ENCODE assay signal across 1 cellular context in genomic region chr10:101032637-101033201, GRCh38.
TF ChIP-seq lines count a peak whose summit lies in the region.

No MANE protein-coding gene starts in this region.

TF ChIP-seq in HepG2, 621 proteins besides CTCF, POLR2A, EP300 and RAD21 (continues in another document):
- TF ChIP-seq JDP2 (CRISPR knock-in tag; IDR thresholded peaks at IDR 0.05; ENCODE audit: borderline replicate concordance) = no peak
- no peak for TF ChIP-seq CENPT (CRISPR knock-in tag; IDR thresholded peaks at IDR 0.05; ENCODE audit: low read depth)
- no peak for TF ChIP-seq PAWR (CRISPR knock-in tag; IDR thresholded peaks at IDR 0.05; ENCODE audit: borderline replicate concordance)
- TF ChIP-seq JUND (CRISPR knock-in tag; IDR thresholded peaks at IDR 0.05) = peak; percentile 5; the same call in 1 of the 2 replicates
- TF ChIP-seq ZMAT3 (CRISPR knock-in tag; conservative IDR thresholded peaks at IDR 0.05) = no peak
- TF ChIP-seq ZNF510 (CRISPR knock-in tag; IDR thresholded peaks at IDR 0.05; ENCODE audit: low read depth) = peak; percentile 81; the same call in 1 of the 2 replicates
- TF ChIP-seq FLYWCH1 (CRISPR knock-in tag; IDR thresholded peaks at IDR 0.05) = no peak
- peak; percentile 3; the same call in 1 of the 2 replicates for TF ChIP-seq ZNF687 (CRISPR knock-in tag; IDR thresholded peaks at IDR 0.05)
- TF ChIP-seq ZNF501 (CRISPR knock-in tag; IDR thresholded peaks at IDR 0.05) = peak; percentile 70; the same call in 1 of the 2 replicates
- TF ChIP-seq HNRNPK (IDR thresholded peaks at IDR 0.05; ENCODE audit: low read depth, low read length, poor library complexity, severe bottlenecking) = no peak
- 0 out of 2 replicates have a peak, but pooled peaks have one; percentile 23 for TF ChIP-seq ZSCAN29 (CRISPR knock-in tag; conservative IDR thresholded peaks at IDR 0.05)
- peak; percentile 27; the same call in 1 of the 2 replicates for TF ChIP-seq ZNF292 (CRISPR knock-in tag; IDR thresholded peaks at IDR 0.05; ENCODE audit: borderline replicate concordance, low read depth)
- TF ChIP-seq ERF (CRISPR knock-in tag; IDR thresholded peaks at IDR 0.05) = no peak
- TF ChIP-seq AKNA (CRISPR knock-in tag; IDR thresholded peaks at IDR 0.05; ENCODE audit: borderline replicate concordance) = no peak
- TF ChIP-seq ZBTB8A (CRISPR knock-in tag; IDR thresholded peaks at IDR 0.05; ENCODE audit: borderline replicate concordance, low read depth) = no peak
- TF ChIP-seq PAF1 (CRISPR knock-in tag; IDR thresholded peaks at IDR 0.05) = no peak
- TF ChIP-seq ZNF207 (IDR thresholded peaks at IDR 0.05; ENCODE audit: borderline replicate concordance) = no peak
- TF ChIP-seq ZBTB43 (CRISPR knock-in tag; conservative IDR thresholded peaks at IDR 0.05) = no peak
- 0 out of 2 replicates have a peak, but pooled peaks have one; percentile 10 for TF ChIP-seq ZHX2 (IDR thresholded peaks at IDR 0.05; ENCODE audit: low read depth)
- TF ChIP-seq ZHX2 (CRISPR knock-in tag; IDR thresholded peaks at IDR 0.05; ENCODE audit: borderline replicate concordance) = no peak
- TF ChIP-seq ZNF230 (CRISPR knock-in tag; IDR thresholded peaks at IDR 0.05) = 0 out of 2 replicates have a peak, but pooled peaks have one; percentile 49
- TF ChIP-seq ELF4 (CRISPR knock-in tag; IDR thresholded peaks at IDR 0.05; ENCODE audit: borderline replicate concordance) = no peak
- peak; percentile 6; the same call in 1 of the 2 replicates for TF ChIP-seq ZNF441 (CRISPR knock-in tag; IDR thresholded peaks at IDR 0.05; ENCODE audit: borderline replicate concordance)
- no peak for TF ChIP-seq ZNF451 (CRISPR knock-in tag; IDR thresholded peaks at IDR 0.05)
- TF ChIP-seq JUN (CRISPR knock-in tag; IDR thresholded peaks at IDR 0.05) = peak; percentile 56; the same call in 1 of the 2 replicates
- no peak for TF ChIP-seq NFKBIZ (CRISPR knock-in tag; IDR thresholded peaks at IDR 0.05)
- TF ChIP-seq ZNF629 (CRISPR knock-in tag; conservative IDR thresholded peaks at IDR 0.05) = 0 out of 2 replicates have a peak, but pooled peaks have one; percentile 5
- TF ChIP-seq HOXA9 (CRISPR knock-in tag; IDR thresholded peaks at IDR 0.05; ENCODE audit: borderline replicate concordance) = no peak
- TF ChIP-seq TARDBP (CRISPR knock-in tag; IDR thresholded peaks at IDR 0.05) = 0 out of 2 replicates have a peak, but pooled peaks have one; percentile 24
- TF ChIP-seq NR2C2 (CRISPR knock-in tag; IDR thresholded peaks at IDR 0.05; ENCODE audit: borderline replicate concordance) = 0 out of 2 replicates have a peak, but pooled peaks have one; percentile 13
- TF ChIP-seq SKIL (CRISPR knock-in tag; IDR thresholded peaks at IDR 0.05; ENCODE audit: borderline replicate concordance) = peak; percentile 22; the same call in 1 of the 2 replicates
- TF ChIP-seq ZNF546 (CRISPR knock-in tag; conservative IDR thresholded peaks at IDR 0.05) = 0 out of 2 replicates have a peak, but pooled peaks have one; percentile 9
- peak; percentile 50; the same call in 1 of the 2 replicates for TF ChIP-seq ZNF691 (CRISPR knock-in tag; IDR thresholded peaks at IDR 0.05; ENCODE audit: borderline replicate concordance, low read depth)
- no peak for TF ChIP-seq ZNF30 (CRISPR knock-in tag; IDR thresholded peaks at IDR 0.05)
- no peak for TF ChIP-seq EED (CRISPR knock-in tag; IDR thresholded peaks at IDR 0.05)
- peak; percentile 83 for TF ChIP-seq FOSL2 (CRISPR knock-in tag; IDR thresholded peaks at IDR 0.05)
- no peak for TF ChIP-seq MTF1 (CRISPR knock-in tag; IDR thresholded peaks at IDR 0.05)
- no peak for TF ChIP-seq ZNF737 (CRISPR knock-in tag; IDR thresholded peaks at IDR 0.05; ENCODE audit: borderline replicate concordance)
- TF ChIP-seq ZNF232 (CRISPR knock-in tag; IDR thresholded peaks at IDR 0.05; ENCODE audit: borderline replicate concordance) = peak; percentile 23; the same call in 1 of the 2 replicates
- TF ChIP-seq ZFYVE20 (CRISPR knock-in tag; IDR thresholded peaks at IDR 0.05; ENCODE audit: borderline replicate concordance, low read depth) = no peak
- TF ChIP-seq DPF2 (CRISPR knock-in tag; IDR thresholded peaks at IDR 0.05; ENCODE audit: borderline replicate concordance, low read depth) = peak; percentile 47; the same call in 1 of the 2 replicates
- TF ChIP-seq MYC (CRISPR knock-in tag; IDR thresholded peaks at IDR 0.05; ENCODE audit: borderline replicate concordance) = 0 out of 2 replicates have a peak, but pooled peaks have one; percentile 0
- TF ChIP-seq TBX2 (CRISPR knock-in tag; IDR thresholded peaks at IDR 0.05; ENCODE audit: borderline replicate concordance) = no peak
- 0 out of 2 replicates have a peak, but pooled peaks have one; percentile 35 for TF ChIP-seq MEF2D (CRISPR knock-in tag; IDR thresholded peaks at IDR 0.05)
- TF ChIP-seq ELF1 (CRISPR knock-in tag; IDR thresholded peaks at IDR 0.05) = no peak
- no peak for TF ChIP-seq ZNF605 (CRISPR knock-in tag; IDR thresholded peaks at IDR 0.05)
- no peak for TF ChIP-seq GATA4 (IDR thresholded peaks at IDR 0.05; ENCODE audit: borderline replicate concordance, low read depth)
- TF ChIP-seq ZBTB38 (CRISPR knock-in tag; IDR thresholded peaks at IDR 0.05) = peak; percentile 59; the same call in 1 of the 2 replicates
